1 cellular context compared by ENCODE assay signal in the genomic region with DNA sequence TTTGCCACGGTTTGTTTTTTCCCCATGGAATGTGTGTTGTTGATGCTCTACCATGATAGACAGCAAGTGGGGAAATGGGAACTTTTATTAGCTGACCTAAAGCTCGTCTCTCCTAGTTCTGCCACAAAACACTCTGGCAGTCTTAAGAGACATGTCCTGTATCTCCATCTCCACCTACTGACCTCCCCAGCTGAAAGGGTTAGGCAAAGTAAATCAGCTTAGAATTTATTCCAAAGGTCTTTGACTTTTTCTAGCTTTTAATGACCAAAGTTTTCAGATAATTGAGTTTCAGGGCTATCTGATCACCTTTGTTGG.
TF ChIP-seq lines count a peak whose summit lies in the region.

No MANE protein-coding gene starts in this region.

TF ChIP-seq in GM23338, 12 proteins besides CTCF, POLR2A, EP300 and RAD21 (continued from another document):
- TF ChIP-seq, protein P1, sequence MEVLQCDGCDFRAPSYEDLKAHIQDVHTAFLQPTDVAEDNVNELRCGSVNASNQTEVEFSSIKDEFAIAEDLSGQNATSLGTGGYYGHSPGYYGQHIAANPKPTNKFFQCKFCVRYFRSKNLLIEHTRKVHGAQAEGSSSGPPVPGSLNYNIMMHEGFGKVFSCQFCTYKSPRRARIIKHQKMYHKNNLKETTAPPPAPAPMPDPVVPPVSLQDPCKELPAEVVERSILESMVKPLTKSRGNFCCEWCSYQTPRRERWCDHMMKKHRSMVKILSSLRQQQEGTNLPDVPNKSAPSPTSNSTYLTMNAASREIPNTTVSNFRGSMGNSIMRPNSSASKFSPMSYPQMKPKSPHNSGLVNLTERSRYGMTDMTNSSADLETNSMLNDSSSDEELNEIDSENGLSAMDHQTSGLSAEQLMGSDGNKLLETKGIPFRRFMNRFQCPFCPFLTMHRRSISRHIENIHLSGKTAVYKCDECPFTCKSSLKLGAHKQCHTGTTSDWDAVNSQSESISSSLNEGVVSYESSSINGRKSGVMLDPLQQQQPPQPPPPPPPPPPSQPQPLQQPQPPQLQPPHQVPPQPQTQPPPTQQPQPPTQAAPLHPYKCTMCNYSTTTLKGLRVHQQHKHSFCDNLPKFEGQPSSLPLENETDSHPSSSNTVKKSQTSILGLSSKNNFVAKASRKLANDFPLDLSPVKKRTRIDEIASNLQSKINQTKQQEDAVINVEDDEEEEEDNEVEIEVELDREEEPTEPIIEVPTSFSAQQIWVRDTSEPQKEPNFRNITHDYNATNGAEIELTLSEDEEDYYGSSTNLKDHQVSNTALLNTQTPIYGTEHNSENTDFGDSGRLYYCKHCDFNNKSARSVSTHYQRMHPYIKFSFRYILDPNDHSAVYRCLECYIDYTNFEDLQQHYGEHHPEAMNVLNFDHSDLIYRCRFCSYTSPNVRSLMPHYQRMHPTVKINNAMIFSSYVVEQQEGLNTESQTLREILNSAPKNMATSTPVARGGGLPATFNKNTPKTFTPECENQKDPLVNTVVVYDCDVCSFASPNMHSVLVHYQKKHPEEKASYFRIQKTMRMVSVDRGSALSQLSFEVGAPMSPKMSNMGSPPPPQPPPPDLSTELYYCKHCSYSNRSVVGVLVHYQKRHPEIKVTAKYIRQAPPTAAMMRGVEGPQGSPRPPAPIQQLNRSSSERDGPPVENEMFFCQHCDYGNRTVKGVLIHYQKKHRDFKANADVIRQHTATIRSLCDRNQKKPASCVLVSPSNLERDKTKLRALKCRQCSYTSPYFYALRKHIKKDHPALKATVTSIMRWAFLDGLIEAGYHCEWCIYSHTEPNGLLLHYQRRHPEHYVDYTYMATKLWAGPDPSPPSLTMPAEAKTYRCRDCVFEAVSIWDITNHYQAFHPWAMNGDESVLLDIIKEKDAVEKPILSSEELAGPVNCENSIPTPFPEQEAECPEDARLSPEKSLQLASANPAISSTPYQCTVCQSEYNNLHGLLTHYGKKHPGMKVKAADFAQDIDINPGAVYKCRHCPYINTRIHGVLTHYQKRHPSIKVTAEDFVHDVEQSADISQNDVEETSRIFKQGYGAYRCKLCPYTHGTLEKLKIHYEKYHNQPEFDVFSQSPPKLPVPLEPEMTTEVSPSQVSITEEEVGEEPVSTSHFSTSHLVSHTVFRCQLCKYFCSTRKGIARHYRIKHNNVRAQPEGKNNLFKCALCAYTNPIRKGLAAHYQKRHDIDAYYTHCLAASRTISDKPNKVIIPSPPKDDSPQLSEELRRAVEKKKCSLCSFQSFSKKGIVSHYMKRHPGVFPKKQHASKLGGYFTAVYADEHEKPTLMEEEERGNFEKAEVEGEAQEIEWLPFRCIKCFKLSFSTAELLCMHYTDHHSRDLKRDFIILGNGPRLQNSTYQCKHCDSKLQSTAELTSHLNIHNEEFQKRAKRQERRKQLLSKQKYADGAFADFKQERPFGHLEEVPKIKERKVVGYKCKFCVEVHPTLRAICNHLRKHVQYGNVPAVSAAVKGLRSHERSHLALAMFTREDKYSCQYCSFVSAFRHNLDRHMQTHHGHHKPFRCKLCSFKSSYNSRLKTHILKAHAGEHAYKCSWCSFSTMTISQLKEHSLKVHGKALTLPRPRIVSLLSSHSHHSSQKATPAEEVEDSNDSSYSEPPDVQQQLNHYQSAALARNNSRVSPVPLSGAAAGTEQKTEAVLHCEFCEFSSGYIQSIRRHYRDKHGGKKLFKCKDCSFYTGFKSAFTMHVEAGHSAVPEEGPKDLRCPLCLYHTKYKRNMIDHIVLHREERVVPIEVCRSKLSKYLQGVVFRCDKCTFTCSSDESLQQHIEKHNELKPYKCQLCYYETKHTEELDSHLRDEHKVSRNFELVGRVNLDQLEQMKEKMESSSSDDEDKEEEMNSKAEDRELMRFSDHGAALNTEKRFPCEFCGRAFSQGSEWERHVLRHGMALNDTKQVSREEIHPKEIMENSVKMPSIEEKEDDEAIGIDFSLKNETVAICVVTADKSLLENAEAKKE (CRISPR knock-in tag; IDR thresholded peaks at IDR 0.05): no peak
- TF ChIP-seq REST (IDR thresholded peaks at IDR 0.05; ENCODE audit: unreplicated experiment): no peak
- no peak for TF ChIP-seq ETS1 (IDR thresholded peaks at IDR 0.05)
